In the genomic region with DNA sequence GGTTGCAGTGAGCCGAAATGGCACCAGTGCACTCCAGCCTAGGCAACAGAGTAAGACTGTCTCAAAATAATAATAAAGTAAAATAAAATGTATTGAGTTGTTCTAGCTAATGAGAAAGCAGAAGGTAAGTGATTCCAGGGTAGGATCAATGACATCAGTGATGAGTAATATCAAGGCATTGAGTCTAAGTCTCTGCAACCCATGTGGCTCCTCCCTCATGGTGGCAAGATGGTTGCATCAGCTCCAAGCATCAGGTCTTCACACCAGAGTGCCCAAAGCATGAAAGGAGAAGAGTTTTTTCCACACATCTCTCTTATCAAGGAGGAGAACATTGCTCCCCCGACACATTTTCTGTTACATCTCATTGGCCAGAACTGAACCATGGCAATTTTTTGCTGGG, we compare ENCODE assay signal across 2 cellular contexts.
TF ChIP-seq lines count a peak whose summit lies in the region.

No MANE protein-coding gene starts in this region.

TF ChIP-seq in HCT116, 20 proteins besides CTCF, POLR2A, EP300 and RAD21:
- no peak for TF ChIP-seq JUND (IDR thresholded peaks at IDR 0.05)
- TF ChIP-seq MAX (IDR thresholded peaks at IDR 0.05): 0 out of 2 replicates have a peak, but pooled peaks have one; percentile 22
- no peak for TF ChIP-seq CBX3 (IDR thresholded peaks at IDR 0.05; ENCODE audit: low read depth)
- TF ChIP-seq POLR2AphosphoS5 (IDR thresholded peaks at IDR 0.05; ENCODE audit: low read depth, low read length): no peak
- TF ChIP-seq CEBPB (IDR thresholded peaks at IDR 0.05; ENCODE audit: low read depth): no peak
- TF ChIP-seq ELF1 (IDR thresholded peaks at IDR 0.05; ENCODE audit: borderline replicate concordance, low read depth): no peak

TF ChIP-seq in GM12878, 131 proteins besides CTCF, POLR2A, EP300 and RAD21:
- TF ChIP-seq ZZZ3 (IDR thresholded peaks at IDR 0.05; ENCODE audit: control insufficient read depth, insufficient read length, low read depth): no peak
- TF ChIP-seq, protein P1, sequence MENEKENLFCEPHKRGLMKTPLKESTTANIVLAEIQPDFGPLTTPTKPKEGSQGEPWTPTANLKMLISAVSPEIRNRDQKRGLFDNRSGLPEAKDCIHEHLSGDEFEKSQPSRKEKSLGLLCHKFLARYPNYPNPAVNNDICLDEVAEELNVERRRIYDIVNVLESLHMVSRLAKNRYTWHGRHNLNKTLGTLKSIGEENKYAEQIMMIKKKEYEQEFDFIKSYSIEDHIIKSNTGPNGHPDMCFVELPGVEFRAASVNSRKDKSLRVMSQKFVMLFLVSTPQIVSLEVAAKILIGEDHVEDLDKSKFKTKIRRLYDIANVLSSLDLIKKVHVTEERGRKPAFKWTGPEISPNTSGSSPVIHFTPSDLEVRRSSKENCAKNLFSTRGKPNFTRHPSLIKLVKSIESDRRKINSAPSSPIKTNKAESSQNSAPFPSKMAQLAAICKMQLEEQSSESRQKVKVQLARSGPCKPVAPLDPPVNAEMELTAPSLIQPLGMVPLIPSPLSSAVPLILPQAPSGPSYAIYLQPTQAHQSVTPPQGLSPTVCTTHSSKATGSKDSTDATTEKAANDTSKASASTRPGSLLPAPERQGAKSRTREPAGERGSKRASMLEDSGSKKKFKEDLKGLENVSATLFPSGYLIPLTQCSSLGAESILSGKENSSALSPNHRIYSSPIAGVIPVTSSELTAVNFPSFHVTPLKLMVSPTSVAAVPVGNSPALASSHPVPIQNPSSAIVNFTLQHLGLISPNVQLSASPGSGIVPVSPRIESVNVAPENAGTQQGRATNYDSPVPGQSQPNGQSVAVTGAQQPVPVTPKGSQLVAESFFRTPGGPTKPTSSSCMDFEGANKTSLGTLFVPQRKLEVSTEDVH (IDR thresholded peaks at IDR 0.05; ENCODE audit: low read depth, partially characterized antibody): no peak
- no peak for TF ChIP-seq TBL1XR1 (IDR thresholded peaks at IDR 0.05; ENCODE audit: low read depth, low read length)
- no peak for TF ChIP-seq KDM1A (IDR thresholded peaks at IDR 0.05; ENCODE audit: borderline replicate concordance)
- TF ChIP-seq LARP7 (IDR thresholded peaks at IDR 0.05): no peak
- no peak for TF ChIP-seq SIN3A (IDR thresholded peaks at IDR 0.05; ENCODE audit: low read depth, low read length)
- TF ChIP-seq NFYA (IDR thresholded peaks at IDR 0.05; ENCODE audit: borderline replicate concordance, low read depth, low read length): no peak
- TF ChIP-seq NFIC (IDR thresholded peaks at IDR 0.05; ENCODE audit: low read depth, low read length): no peak
- no peak for TF ChIP-seq NR2C2 (IDR thresholded peaks at IDR 0.05; ENCODE audit: borderline replicate concordance, control insufficient read depth, insufficient read length, low read depth)
- TF ChIP-seq GATAD2B (conservative IDR thresholded peaks at IDR 0.05; ENCODE audit: low read depth): no peak
- no peak for TF ChIP-seq HDGF (IDR thresholded peaks at IDR 0.05)
- TF ChIP-seq, protein P2, sequence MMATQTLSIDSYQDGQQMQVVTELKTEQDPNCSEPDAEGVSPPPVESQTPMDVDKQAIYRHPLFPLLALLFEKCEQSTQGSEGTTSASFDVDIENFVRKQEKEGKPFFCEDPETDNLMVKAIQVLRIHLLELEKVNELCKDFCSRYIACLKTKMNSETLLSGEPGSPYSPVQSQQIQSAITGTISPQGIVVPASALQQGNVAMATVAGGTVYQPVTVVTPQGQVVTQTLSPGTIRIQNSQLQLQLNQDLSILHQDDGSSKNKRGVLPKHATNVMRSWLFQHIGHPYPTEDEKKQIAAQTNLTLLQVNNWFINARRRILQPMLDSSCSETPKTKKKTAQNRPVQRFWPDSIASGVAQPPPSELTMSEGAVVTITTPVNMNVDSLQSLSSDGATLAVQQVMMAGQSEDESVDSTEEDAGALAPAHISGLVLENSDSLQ (IDR thresholded peaks at IDR 0.05): no peak
- TF ChIP-seq ZNF384 (IDR thresholded peaks at IDR 0.05; ENCODE audit: borderline replicate concordance, low read depth, low read length): no peak
- no peak for TF ChIP-seq SMAD5 (IDR thresholded peaks at IDR 0.05; ENCODE audit: low read depth)
- no peak for TF ChIP-seq EED (IDR thresholded peaks at IDR 0.05; ENCODE audit: low read depth)
- no peak for TF ChIP-seq CHD1 (IDR thresholded peaks at IDR 0.05; ENCODE audit: low read depth, low read length)
- TF ChIP-seq IRF5 (IDR thresholded peaks at IDR 0.05; ENCODE audit: borderline replicate concordance): no peak
TF ChIP-seq in GM12878: peak in this region for 0.
